In genomic region chr5:84764227-84764626, GRCh38 we compare ENCODE assay signal across 24 cellular contexts.
"Had no signal": no experiment of that assay in that cellular context is flagged by ENCODE, and none has a peak within 500 bp of the region (broad histone marks: within the 10 kb centered on the region; RNA-seq: fewer than 3 reads in every experiment).

No MANE protein-coding gene starts in this region.

- H3K27me3 Mint-ChIP-seq: activated CD8-positive, alpha-beta T cell treated with anti-CD3 and anti-CD28 coated beads for 36 hours; activated naive CD4-positive, alpha-beta T cell treated with anti-CD3 and anti-CD28 coated beads, Interleukin-2, amount 10 ng/mL, durations not matched to agents 7 days and 5 days; activated naive CD8-positive, alpha-beta T cell treated with anti-CD3 and anti-CD28 coated beads for 36 hours had no signal

- H3K4me1 Mint-ChIP-seq: activated naive CD4-positive, alpha-beta T cell treated with anti-CD3 and anti-CD28 coated beads, Interleukin-2, amount 10 ng/mL, durations not matched to agents 7 days and 5 days; activated naive CD8-positive, alpha-beta T cell treated with anti-CD3 and anti-CD28 coated beads for 36 hours had no signal

- H3K9me3 Mint-ChIP-seq: activated CD8-positive, alpha-beta T cell treated with anti-CD3 and anti-CD28 coated beads for 36 hours; activated naive CD8-positive, alpha-beta T cell treated with anti-CD3 and anti-CD28 coated beads for 36 hours had no signal

- H3K4me1 ChIP-seq: SJCRH30 had no signal

- H3K4me3 Mint-ChIP-seq: activated CD8-positive, alpha-beta T cell treated with anti-CD3 and anti-CD28 coated beads for 36 hours; activated naive CD4-positive, alpha-beta T cell treated with anti-CD3 and anti-CD28 coated beads, Interleukin-2, amount 10 ng/mL, durations not matched to agents 7 days and 5 days; activated naive CD8-positive, alpha-beta T cell treated with anti-CD3 and anti-CD28 coated beads for 36 hours; activated T-cell treated with anti-CD3 and anti-CD28 coated beads, Interleukin-2, amount 50 U/mL, for 72 hours had no signal

- ATAC-seq: activated CD4-positive, CD25-positive, alpha-beta regulatory T cell treated with anti-CD3 and anti-CD28 coated beads, Interleukin-2, amount 50 U/mL, for 24 hours; activated CD8-positive, alpha-beta T cell treated with anti-CD3 and anti-CD28 coated beads for 36 hours; activated T-cell treated with anti-CD3 and anti-CD28 coated beads, Interleukin-2, amount 50 U/mL, for 72 hours had no signal

- H3K27ac Mint-ChIP-seq: activated CD8-positive, alpha-beta T cell treated with anti-CD3 and anti-CD28 coated beads for 36 hours; activated naive CD4-positive, alpha-beta T cell treated with anti-CD3 and anti-CD28 coated beads, Interleukin-2, amount 10 ng/mL, durations not matched to agents 7 days and 5 days; activated naive CD8-positive, alpha-beta T cell treated with anti-CD3 and anti-CD28 coated beads for 36 hours; activated T-cell treated with anti-CD3 and anti-CD28 coated beads, Interleukin-2, amount 50 U/mL, for 72 hours; activated T-helper 2 cell treated with anti-CD3 and anti-CD28 coated beads, Interferon-gamma antibody, Interleukin-2, Interleukin-4, amounts not matched to agents 10 μg/mL and 5 μg/mL and 100 μg/mL, durations not matched to agents 14 hours and 24 hours and 36 hours had no signal

- H3K36me3 ChIP-seq: brain microvascular endothelial cell, cardiac muscle cell, SJCRH30 had no signal

- H3K36me3 Mint-ChIP-seq: activated naive CD4-positive, alpha-beta T cell treated with anti-CD3 and anti-CD28 coated beads, Interleukin-2, amount 10 ng/mL, durations not matched to agents 7 days and 5 days; activated naive CD8-positive, alpha-beta T cell treated with anti-CD3 and anti-CD28 coated beads for 36 hours had no signal

- H3K27me3 ChIP-seq: brain microvascular endothelial cell, cardiac muscle cell, SJCRH30 had no signal

- H3K4me2 ChIP-seq: SK-N-SH had no signal

- H3K9me3 ChIP-seq: SJCRH30, SK-N-SH had no signal

- H3K9ac ChIP-seq: SK-N-SH had no signal

- DNase-seq: activated CD4-positive, alpha-beta T cell treated with anti-CD3 and anti-CD28 coated beads for 4 hours; activated CD8-positive, alpha-beta memory T cell treated with anti-CD3 and anti-CD28 coated beads, Interleukin-2, amount 50 U/mL, for 4 hours; activated CD8-positive, alpha-beta T cell treated with anti-CD3 and anti-CD28 coated beads for 36 hours; activated gamma-delta T cell treated with Interleukin-2 at 50 U/mL for 16 hours; activated naive CD4-positive, alpha-beta T cell treated with anti-CD3 and anti-CD28 coated beads, Interleukin-2, amount 10 ng/mL, durations not matched to agents 7 days and 5 days; activated naive CD8-positive, alpha-beta T cell treated with anti-CD3 and anti-CD28 coated beads for 36 hours; activated T-cell treated with anti-CD3 and anti-CD28 coated beads, Interleukin-2, amount 50 U/mL, for 72 hours; brain microvascular endothelial cell; Karpas-422; MM.1S; NCI-H1105; NCI-H1436; NCI-H1694 treated with DMSO at 0.1 percent for 48 hours; NCI-H2029 treated with DMSO at 0.1 percent for 48 hours; NCI-H345; NCI-H510A; NCI-H748 treated with DMSO at 0.1 percent for 48 hours; SJCRH30; SK-N-SH; T-helper 1 cell had no signal

- H3K27ac ChIP-seq: brain microvascular endothelial cell, cardiac muscle cell, SJCRH30, VCaP had no signal

- H3K4me3 ChIP-seq: cardiac muscle cell, SJCRH30 had no signal
